In the genomic region with DNA sequence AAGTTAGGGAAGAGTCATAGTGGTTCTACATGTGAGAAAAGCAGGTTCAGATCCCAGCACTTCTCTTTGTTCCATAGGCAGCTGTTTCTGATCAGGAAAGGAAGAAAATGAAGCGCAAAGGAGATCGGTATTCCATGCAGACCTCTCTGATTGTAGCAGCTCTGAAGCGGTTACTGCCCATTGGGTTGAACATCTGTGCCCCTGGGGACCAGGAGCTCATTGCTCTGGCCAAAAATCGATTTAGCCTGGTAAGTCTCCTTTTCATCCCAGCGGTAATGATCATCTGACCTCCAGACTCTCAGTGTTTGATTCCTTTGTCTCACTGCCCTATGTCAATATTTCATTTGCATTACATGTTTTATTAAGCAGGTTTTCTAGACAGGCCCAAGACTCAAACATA, we compare ENCODE assay signal across 24 cellular contexts.
DNase-seq lines count a peak whose midpoint lies in the region; ATAC-seq and TF ChIP-seq lines count a peak whose summit lies in the region.
"Had no signal": no experiment of that assay in that cellular context is flagged by ENCODE, and none has a peak within 500 bp of the region (broad histone marks: within the 10 kb centered on the region; RNA-seq: fewer than 3 reads in every experiment).

No MANE protein-coding gene starts in this region.

- no peaks in the 10 kb centered on the region for H3K4me1 ChIP-seq in endodermal cell (ENCODE audit: control insufficient read depth, insufficient read depth, low read length)
- no peaks in the 10 kb centered on the region for H3K4me1 ChIP-seq in effector memory CD4-positive, alpha-beta T cell (ENCODE audit: control insufficient read depth, insufficient read depth, low read length, poor library complexity, severe bottlenecking)
- H3K4me1 ChIP-seq: SJSA1 had no signal

- no peaks in the 10 kb centered on the region for H3K36me3 ChIP-seq in endodermal cell (ENCODE audit: control insufficient read depth, insufficient read depth, low read length)
- no peaks in the 10 kb centered on the region for H3K36me3 ChIP-seq in effector memory CD4-positive, alpha-beta T cell (ENCODE audit: control insufficient read depth, insufficient read depth, low read length)
- H3K36me3 ChIP-seq: SJSA1 had no signal

- no peak overlapping the region for H3K4me3 ChIP-seq in endodermal cell (ENCODE audit: low read length)
- no peak overlapping the region for H3K4me3 ChIP-seq in effector memory CD4-positive, alpha-beta T cell (ENCODE audit: insufficient read depth, low read depth, low read length, poor library complexity, severe bottlenecking)
- H3K4me3 ChIP-seq: K562, SJSA1 had no signal

- no peak overlapping the region for H3K9ac ChIP-seq in endodermal cell (ENCODE audit: extremely low read depth, low read length, poor library complexity, severe bottlenecking)

- H3K4me1 Mint-ChIP-seq in endodermal cell, result no peaks in the 10 kb centered on the region
- no peaks in the 10 kb centered on the region for H3K4me1 Mint-ChIP-seq in activated CD8-positive, alpha-beta T cell treated with anti-CD3 and anti-CD28 coated beads, Interleukin-2, amount 10 ng/mL, durations not matched to agents 7 days and 5 days (ENCODE audit: low read depth)

- TF ChIP-seq CTCF in endodermal cell (conservative IDR thresholded peaks at IDR 0.05) (no peak), GM13977 (IDR thresholded peaks at IDR 0.05; ENCODE audit: extremely low read depth, insufficient read depth, missing control alignments) (no peak)

- no peaks in the 10 kb centered on the region for H3K36me3 Mint-ChIP-seq in endodermal cell (ENCODE audit: low read depth)
- no peaks in the 10 kb centered on the region for H3K36me3 Mint-ChIP-seq in activated CD8-positive, alpha-beta T cell treated with anti-CD3 and anti-CD28 coated beads, Interleukin-2, amount 10 ng/mL, durations not matched to agents 7 days and 5 days (ENCODE audit: low read depth)

- no peaks in the 10 kb centered on the region for H3K9me3 Mint-ChIP-seq in endodermal cell
- H3K9me3 Mint-ChIP-seq in activated CD8-positive, alpha-beta T cell treated with anti-CD3 and anti-CD28 coated beads, Interleukin-2, amount 10 ng/mL, durations not matched to agents 7 days and 5 days (ENCODE audit: insufficient read depth), result no peaks in the 10 kb centered on the region

- DNase-seq in NCI-H748 (lab: John Stamatoyannopoulos, UW; ENCODE audit: unreplicated experiment) (peak; percentile 4), NCI-H748 treated with DMSO at 0.1 percent for 48 hours (lab: John Stamatoyannopoulos, UW) (no peak), NCI-H526 (lab: John Stamatoyannopoulos, UW) (peak; percentile 49 to 58), endodermal cell (no peak), GM13977 (ENCODE audit: low spot score) (no peak), DMS53 treated with DMSO at 0.1 percent for 48 hours (lab: John Stamatoyannopoulos, UW; ENCODE audit: unreplicated experiment) (no peak)
- DNase-seq in activated CD8-positive, alpha-beta T cell treated with anti-CD3 and anti-CD28 coated beads, Interleukin-2, amount 10 ng/mL, durations not matched to agents 7 days and 5 days, result no peak
- no peak for DNase-seq in effector memory CD4-positive, alpha-beta T cell
- DNase-seq: 8988T, ACHN, DMS53, GOT3, HCEC 1CT, MV-4-11, NCI-H1417, NCI-H1694, NCI-H2081 treated with DMSO at 0.1 percent for 48 hours, NCI-H446, NCI-H774, Right ventricle myocardium superior, RPMI8226, T-helper 1 cell had no signal

- H3K27ac ChIP-seq in endodermal cell (ENCODE audit: low read depth, low read length), result peak overlapping the region; percentile 39
- no peak overlapping the region for H3K27ac ChIP-seq in effector memory CD4-positive, alpha-beta T cell (ENCODE audit: insufficient read depth, low read length, poor library complexity, severe bottlenecking)
- H3K27ac ChIP-seq: SJSA1 had no signal

- CTCF ChIA-PET in activated CD8-positive, alpha-beta T cell treated with anti-CD3 and anti-CD28 coated beads, Interleukin-2, amount 10 ng/mL, durations not matched to agents 7 days and 5 days (lab: Charles Lee), result no interaction called here

- H3K4me3 Mint-ChIP-seq in endodermal cell, result no peak overlapping the region
- no peak overlapping the region for H3K4me3 Mint-ChIP-seq in activated CD8-positive, alpha-beta T cell treated with anti-CD3 and anti-CD28 coated beads, Interleukin-2, amount 10 ng/mL, durations not matched to agents 7 days and 5 days

- no peaks in the 10 kb centered on the region for H3K27me3 ChIP-seq in endodermal cell (ENCODE audit: control insufficient read depth, insufficient read depth, low read length, poor library complexity, severe bottlenecking)
- no peaks in the 10 kb centered on the region for H3K27me3 ChIP-seq in effector memory CD4-positive, alpha-beta T cell (replicated peaks; ENCODE audit: control insufficient read depth, insufficient read depth, low read length, poor library complexity, severe bottlenecking)
- H3K27me3 ChIP-seq: SJSA1 had no signal

- in situ Hi-C loops in GM13977 (cut with MboI; ENCODE audit: low pct_unique_long_range_greater_than_20kb, low sequenced_read_pairs, unreplicated experiment), result no loop called here

- no peaks in the 10 kb centered on the region for H3K9me3 ChIP-seq in endodermal cell (ENCODE audit: control insufficient read depth, low read length)
- no peaks in the 10 kb centered on the region for H3K9me3 ChIP-seq in effector memory CD4-positive, alpha-beta T cell (ENCODE audit: control insufficient read depth, low read length)
- H3K9me3 ChIP-seq: SJSA1 had no signal

- POLR2A ChIA-PET in activated CD8-positive, alpha-beta T cell treated with anti-CD3 and anti-CD28 coated beads, Interleukin-2, amount 10 ng/mL, durations not matched to agents 7 days and 5 days (lab: Charles Lee), result no interaction called here

- WGBS in endodermal cell (ENCODE audit: insufficient coverage in 1 of 2, insufficient read length in 1 of 2), 2 experiments, result 85 to 93% methylated on average over 5 of the region's 5 CpGs

- H3K27ac Mint-ChIP-seq in endodermal cell, result no peak overlapping the region
- no peak overlapping the region for H3K27ac Mint-ChIP-seq in activated CD8-positive, alpha-beta T cell treated with anti-CD3 and anti-CD28 coated beads, Interleukin-2, amount 10 ng/mL, durations not matched to agents 7 days and 5 days

- ATAC-seq in activated CD8-positive, alpha-beta T cell treated with anti-CD3 and anti-CD28 coated beads, Interleukin-2, amount 10 ng/mL, durations not matched to agents 7 days and 5 days, result no peak
- ATAC-seq: K562 had no signal

- H3K27me3 Mint-ChIP-seq in endodermal cell (ENCODE audit: insufficient read depth), result no peaks in the 10 kb centered on the region
- no peaks in the 10 kb centered on the region for H3K27me3 Mint-ChIP-seq in activated CD8-positive, alpha-beta T cell treated with anti-CD3 and anti-CD28 coated beads, Interleukin-2, amount 10 ng/mL, durations not matched to agents 7 days and 5 days (ENCODE audit: low read depth)

Comparison
In these comparisons a context has a peak if more than half of its experiments do, and no peak if none do; other contexts are left out.
1. DNase-seq: peak in NCI-H748 (single experiment) and NCI-H526 (2 of 2); none in NCI-H748 treated with DMSO at 0.1 percent for 48 hours (single experiment), endodermal cell (single experiment), GM13977 (single experiment), activated CD8-positive, alpha-beta T cell treated with anti-CD3 and anti-CD28 coated beads, Interleukin-2, amount 10 ng/mL, durations not matched to agents 7 days and 5 days (single experiment), DMS53 treated with DMSO at 0.1 percent for 48 hours (single experiment) and effector memory CD4-positive, alpha-beta T cell (0 of 3).